8 cellular contexts compared by ENCODE assay signal in genomic region chr9:128322342-128323191, GRCh38. TPM values are rescaled to one million over a fixed set of nuclear protein-coding genes. Genes with fewer than 3 reads are reported as not detected.
DNase-seq lines count a peak whose midpoint lies in the region; ATAC-seq and TF ChIP-seq lines count a peak whose summit lies in the region.

Gene COQ4 (plus strand): TSS chr9:128322839. CDS start chr9:128322859, 20 bp downstream.
Gene TRUB2 (minus strand): TSS chr9:128322447. CDS start chr9:128322408, 39 bp downstream.

- H3K36me3 Mint-ChIP-seq in H9 (ENCODE audit: insufficient read depth in 1 of 3, low read depth in 3 of 3) (peaks cover 0 to 23% (median 14%) of the 10 kb centered on the region in 3 experiments; a peak in 6 of 7 replicates), nephron (ENCODE audit: low read depth) (peaks cover 16% of the 10 kb centered on the region)

- H3K9me3 ChIP-seq in H9 (ENCODE audit: control insufficient read depth, low read depth, low read length) (no peaks in the 10 kb centered on the region), MG63 (no peaks in the 10 kb centered on the region)

- H3K4me3 Mint-ChIP-seq in H9 (peak within 1 kb of the TSS; percentile 98 to 99), nephron (peak within 1 kb of the TSS; percentile 91 to 98 (median 94))

- H3K18ac ChIP-seq in H9 (ENCODE audit: insufficient read length, low read depth, low read length), result peak within 1 kb of the TSS; percentile 83

- H2AK5ac ChIP-seq in H9 (ENCODE audit: insufficient read length, low read length), result no peak within 1 kb of the TSS

- no peaks in the 10 kb centered on the region for H3K4me1 ChIP-seq in H9 (ENCODE audit: insufficient read depth, low read length)

- H3K9ac ChIP-seq in H9 (ENCODE audit: extremely low read depth, insufficient read length, low read length), result peak within 1 kb of the TSS; percentile 90

- H3K27me3 ChIP-seq in H9 (ENCODE audit: insufficient read depth, low read length) (no peaks in the 10 kb centered on the region), MG63 (no peaks in the 10 kb centered on the region)

- peaks cover 7% of the 10 kb centered on the region for H3K23me2 ChIP-seq in H9 (ENCODE audit: insufficient read length, low read depth, low read length, poor library complexity, severe bottlenecking)

- H3K27ac ChIP-seq in H9 (ENCODE audit: insufficient read length, low read depth, low read length), result peak within 1 kb of the TSS; percentile 3

- H4K8ac ChIP-seq in H9 (replicated peaks; ENCODE audit: insufficient read length, low read depth, low read length), result peak within 1 kb of the TSS; percentile 93

- no peak within 1 kb of the TSS for H4K91ac ChIP-seq in H9 (ENCODE audit: insufficient read length, low read depth, low read length)

- no peaks in the 10 kb centered on the region; a peak in 1 of 5 replicates for H3K9me3 Mint-ChIP-seq in H9
- H3K9me3 Mint-ChIP-seq in nephron, result no peaks in the 10 kb centered on the region

- no peak within 1 kb of the TSS for H3K23ac ChIP-seq in H9 (ENCODE audit: insufficient read length, low read depth, low read length)

- no peak within 1 kb of the TSS for H3K4ac ChIP-seq in H9 (ENCODE audit: low read depth, low read length)

- H3T11ph ChIP-seq in H9 (ENCODE audit: low read length), result no peak within 1 kb of the TSS

- H2BK15ac ChIP-seq in H9 (ENCODE audit: low read depth, low read length), result no peak within 1 kb of the TSS

- peaks cover 44% of the 10 kb centered on the region for H3K36me3 ChIP-seq in MG63

- H3K79me2 ChIP-seq in H9 (ENCODE audit: insufficient read depth, low read length), result peaks cover 2% of the 10 kb centered on the region; the same call in 1 of the 2 replicates

- H3K27me3 Mint-ChIP-seq in H9 (ENCODE audit: low read depth) (no peaks in the 10 kb centered on the region), nephron (ENCODE audit: low read depth) (no peaks in the 10 kb centered on the region)

- DNase-seq in ELR (ENCODE audit: low read depth), result peak; percentile 98
- DNase-seq in H9, result peak; percentile 93
- DNase-seq in MG63, result peak; percentile 92
- peak; percentile 93 to 96 for DNase-seq in SHP77 (lab: John Stamatoyannopoulos, UW)
- DNase-seq in activated effector memory CD4-positive, alpha-beta T cell treated with Interleukin-2 at 50 U/mL for 16 hours, result peak; percentile 90
- DNase-seq in fibroblast of the aortic adventitia (ENCODE audit: low read depth), result peak; percentile 96
- DNase-seq in stimulated activated naive CD8-positive, alpha-beta T cell treated with anti-CD3 and anti-CD28 coated beads, Interleukin-15, Interleukin-2, amounts not matched to agents 100 U/mL and 50 U/mL, for 24 hours, result peak; percentile 94

- no peak within 1 kb of the TSS for H2BK20ac ChIP-seq in H9 (ENCODE audit: low read depth, low read length, poor library complexity, severe bottlenecking)

- no peak for TF ChIP-seq CTCF in H9 (conservative IDR thresholded peaks at IDR 0.05)
- TF ChIP-seq CTCF in fibroblast of the aortic adventitia (IDR thresholded peaks at IDR 0.05; ENCODE audit: insufficient read depth, low read length), result no peak
- no peak for TF ChIP-seq CTCF in nephron (IDR thresholded peaks at IDR 0.05; ENCODE audit: unreplicated experiment in 3 of 3)

- no peak within 1 kb of the TSS for H3K56ac ChIP-seq in H9 (ENCODE audit: insufficient read length, low read depth, low read length)

- H3K79me1 ChIP-seq in H9 (ENCODE audit: insufficient read depth, low read depth, low read length, poor library complexity, severe bottlenecking), result peaks cover 3% of the 10 kb centered on the region

- no peak within 1 kb of the TSS for H2BK12ac ChIP-seq in H9 (ENCODE audit: insufficient read length, low read depth, low read length)

- peak within 1 kb of the TSS; percentile 49 for H2AFZ ChIP-seq in H9 (ENCODE audit: low read length)

- no peak within 1 kb of the TSS for H2BK5ac ChIP-seq in H9 (ENCODE audit: insufficient read length, low read length)

- H3K27ac Mint-ChIP-seq in H9 (peak within 1 kb of the TSS; percentile 97 to 100 (median 99)), nephron (peak within 1 kb of the TSS; percentile 99 to 100 (median 99))

- H4K5ac ChIP-seq in H9 (ENCODE audit: insufficient read length, low read depth, low read length), result no peak within 1 kb of the TSS

- peak within 1 kb of the TSS; percentile 47 for H3K4me2 ChIP-seq in H9 (ENCODE audit: insufficient read depth, insufficient read length, low read length)

- no peaks in the 10 kb centered on the region for H4K20me1 ChIP-seq in H9 (ENCODE audit: control insufficient read depth, insufficient read depth, insufficient read length)

- H3K4me3 ChIP-seq in MG63, result peak within 1 kb of the TSS; percentile 84
- H3K4me3 ChIP-seq in fibroblast of the aortic adventitia (ENCODE audit: low read depth, low read length), result peak within 1 kb of the TSS; percentile 98

- H3K4me1 Mint-ChIP-seq in H9, result peaks cover 6 to 12% of the 10 kb centered on the region in 2 experiments
- H3K4me1 Mint-ChIP-seq in nephron, result peaks cover 13% of the 10 kb centered on the region

- H2BK120ac ChIP-seq in H9 (ENCODE audit: low read depth, low read length, poor library complexity, severe bottlenecking), result no peak within 1 kb of the TSS

- no CpG with 5 or more reads among the region's 87 CpGs for WGBS in H9 (ENCODE audit: extremely low coverage, insufficient read length, low lambda C conversion rate)

- ATAC-seq in stimulated activated naive CD8-positive, alpha-beta T cell treated with anti-CD3 and anti-CD28 coated beads, Interleukin-15, Interleukin-2, amounts not matched to agents 100 U/mL and 50 U/mL, for 24 hours, result peak; percentile 86

- H3K14ac ChIP-seq in H9 (ENCODE audit: insufficient read depth, low read length), result no peak within 1 kb of the TSS

RNA-seq across cellular contexts. Expression of gene COQ4, which starts in this region (rescaled TPM):
- total RNA-seq in H9 (2021), result 34.8 and 38.4 TPM in 2 replicates
- 18.7 and 36.6 TPM in 2 replicates for total RNA-seq in MG63 (2014; rRNA removed; shearing (Covaris generic); ENCODE audit: low replicate concordance)
- total RNA-seq in fibroblast of the aortic adventitia (ENCODE audit: low replicate concordance), result 13.5 and 34.9 TPM in 2 replicates

RNA-seq across cellular contexts. Expression of gene TRUB2, which starts in this region (rescaled TPM):
- total RNA-seq in H9 (2021) (38.3 and 39.8 TPM in 2 replicates), fibroblast of the aortic adventitia (ENCODE audit: low replicate concordance) (13.6 and 26.2 TPM in 2 replicates)
- total RNA-seq in MG63 (2014; rRNA removed; shearing (Covaris generic); ENCODE audit: low replicate concordance), result 12.3 and 26.9 TPM in 2 replicates

Comparison
In these comparisons a context has a peak if more than half of its experiments do, and no peak if none do; other contexts are left out.
1. Peak in every context shown above with its lines: DNase-seq, ATAC-seq, H3K4me3 ChIP-seq and H3K27ac ChIP-seq.